In genomic region chr10:142371-142770, GRCh38 we compare ENCODE assay signal across 18 cellular contexts.
"Had no signal": no experiment of that assay in that cellular context is flagged by ENCODE, and none has a peak within 500 bp of the region (broad histone marks: within the 10 kb centered on the region; RNA-seq: fewer than 3 reads in every experiment).

No MANE protein-coding gene starts in this region.

- H3K27me3 ChIP-seq: cardiac muscle cell, left lung, sigmoid colon, spleen had no signal

- H3K36me3 ChIP-seq: cardiac muscle cell, left lung, sigmoid colon, spleen had no signal

- H3K9me3 ChIP-seq: left lung, sigmoid colon had no signal

- H3K27ac ChIP-seq: cardiac muscle cell, left lung, sigmoid colon, spleen had no signal

- ATAC-seq: activated T-cell treated with anti-CD3 and anti-CD28 coated beads, Interleukin-2, amount 50 U/mL, for 72 hours; left lung; stimulated activated naive CD8-positive, alpha-beta T cell treated with anti-CD3 and anti-CD28 coated beads, Interleukin-15, Interleukin-2, amounts not matched to agents 100 U/mL and 50 U/mL, for 24 hours; T-helper 17 cell had no signal

- H3K4me3 ChIP-seq: cardiac muscle cell, left lung, lung, sigmoid colon, spleen had no signal

- DNase-seq: activated CD4-positive, alpha-beta memory T cell treated with anti-CD3 and anti-CD28 coated beads, Interleukin-2, amount 10 ng/mL, durations not matched to agents 7 days and 5 days; activated CD4-positive, alpha-beta T cell treated with anti-CD3 and anti-CD28 coated beads, Interleukin-2, amount 10 ng/mL, durations not matched to agents 24 days and 14 days; activated effector memory CD4-positive, alpha-beta T cell treated with Interleukin-2 at 50 U/mL for 16 hours; activated naive CD4-positive, alpha-beta T cell treated with anti-CD3 and anti-CD28 coated beads, Interleukin-2, amount 10 ng/mL, durations not matched to agents 7 days and 5 days; activated T-cell treated with anti-CD3 and anti-CD28 coated beads, Interleukin-2, amount 50 U/mL, for 72 hours; amygdala; cortex of kidney; erythroblast; foreskin melanocyte; kidney; left lung; sigmoid colon; spleen; stimulated activated CD4-positive, alpha-beta T cell treated with anti-CD3 and anti-CD28 coated beads, Interleukin-4, amount 100 ng/mL, for 1 hour; stimulated activated naive CD8-positive, alpha-beta T cell treated with anti-CD3 and anti-CD28 coated beads, Interleukin-15, Interleukin-2, amounts not matched to agents 100 U/mL and 50 U/mL, for 24 hours; T-helper 17 cell had no signal
